1 cellular context compared by ENCODE assay signal in genomic region chr1:26938004-26938658, GRCh38.
TF ChIP-seq lines count a peak whose summit lies in the region.

No MANE protein-coding gene starts in this region.

TF ChIP-seq in HepG2, 621 proteins besides CTCF, POLR2A, EP300 and RAD21 (continued from another document and continues in another):
- TF ChIP-seq PRDM10 (CRISPR knock-in tag; IDR thresholded peaks at IDR 0.05; ENCODE audit: low read depth) (peak; percentile 51; the same call in 1 of the 2 replicates), MYPOP (CRISPR knock-in tag; IDR thresholded peaks at IDR 0.05) (peak; percentile 50; the same call in 1 of the 2 replicates), ZSCAN22 (CRISPR knock-in tag; IDR thresholded peaks at IDR 0.05) (no peak), RELA (CRISPR knock-in tag; IDR thresholded peaks at IDR 0.05) (no peak), TFDP1 (CRISPR knock-in tag; IDR thresholded peaks at IDR 0.05; ENCODE audit: borderline replicate concordance) (no peak), TGIF2 (CRISPR knock-in tag; IDR thresholded peaks at IDR 0.05) (peak; percentile 64), ZNF709 (CRISPR knock-in tag; IDR thresholded peaks at IDR 0.05) (no peak), IRF9 (CRISPR knock-in tag; IDR thresholded peaks at IDR 0.05; ENCODE audit: borderline replicate concordance) (peak; percentile 93), YEATS4 (CRISPR knock-in tag; IDR thresholded peaks at IDR 0.05; ENCODE audit: borderline replicate concordance) (peak; percentile 80), ATF7 (IDR thresholded peaks at IDR 0.05) (no peak), ATF7 (CRISPR knock-in tag; IDR thresholded peaks at IDR 0.05) (0 out of 2 replicates have a peak, but pooled peaks have one; percentile 58), ZXDC (CRISPR knock-in tag; IDR thresholded peaks at IDR 0.05) (no peak), RERE (CRISPR knock-in tag; IDR thresholded peaks at IDR 0.05; ENCODE audit: low read depth) (peak; percentile 59; the same call in 1 of the 2 replicates), REST (IDR thresholded peaks at IDR 0.05; ENCODE audit: borderline replicate concordance in 1 of 2, low read depth in 1 of 2, low read length in 2 of 2) (no peak), ZFP90 (CRISPR knock-in tag; IDR thresholded peaks at IDR 0.05; ENCODE audit: borderline replicate concordance) (peak; percentile 73; the same call in 1 of the 2 replicates), RBM39 (IDR thresholded peaks at IDR 0.05; ENCODE audit: low read depth, low read length, poor library complexity, severe bottlenecking) (no peak), GMEB2 (CRISPR knock-in tag; IDR thresholded peaks at IDR 0.05; ENCODE audit: low read depth) (no peak), FOXP4 (CRISPR knock-in tag; IDR thresholded peaks at IDR 0.05) (peak; percentile 87), MLX (CRISPR knock-in tag; IDR thresholded peaks at IDR 0.05) (peak; percentile 20), KDM5A (IDR thresholded peaks at IDR 0.05; ENCODE audit: borderline replicate concordance, low read length) (no peak), ZNF484 (CRISPR knock-in tag; IDR thresholded peaks at IDR 0.05; ENCODE audit: borderline replicate concordance, low read depth) (no peak), NCOR1 (IDR thresholded peaks at IDR 0.05; ENCODE audit: borderline replicate concordance, low read length) (peak; percentile 92), ZNF251 (CRISPR knock-in tag; IDR thresholded peaks at IDR 0.05) (no peak), CEBPB (IDR thresholded peaks at IDR 0.05; ENCODE audit: borderline replicate concordance, low read depth, low read length) (peak; percentile 91), ZNF639 (CRISPR knock-in tag; conservative IDR thresholded peaks at IDR 0.05) (no peak)
